ENCODE assay signal across 8 cellular contexts in genomic region chr5:58459276-58459859, GRCh38. TPM values are rescaled to one million over a fixed set of nuclear protein-coding genes. Genes with fewer than 3 reads are reported as not detected.
DNase-seq lines count a peak whose midpoint lies in the region; ATAC-seq and TF ChIP-seq lines count a peak whose summit lies in the region.

No MANE protein-coding gene starts in this region.

- peak; percentile 5 for DNase-seq in stimulated activated CD4-positive, alpha-beta T cell treated with anti-CD3 and anti-CD28 coated beads, Interleukin-4, amount 100 ng/mL, for 24 hours
- DNase-seq in stimulated activated CD4-positive, alpha-beta T cell treated with anti-CD3 and anti-CD28 coated beads, Interleukin-4, amount 100 ng/mL, for 1 hour, result no peak
- DNase-seq in MV-4-11 (lab: John Stamatoyannopoulos, UW) (peak; percentile 47), heart left ventricle (peak in 4 of 5 donors; percentile 33 to 76 (median 44)), posterior vena cava (ENCODE audit: low spot score) (peak; percentile 84), inferior parietal cortex (ENCODE audit: extremely low spot score) (no peak), NCI-H2196 (lab: John Stamatoyannopoulos, UW; ENCODE audit: unreplicated experiment) (no peak)
- DNase-seq in activated naive CD4-positive, alpha-beta T cell treated with anti-CD3 and anti-CD28 coated beads, Interleukin-2, amount 50 U/mL, for 72 hours (ENCODE audit: low spot score in 2 of 2), result peak in 1 of 2 donors; percentile 15

- no peaks in the 10 kb centered on the region for H3K9me3 Mint-ChIP-seq in activated naive CD4-positive, alpha-beta T cell treated with anti-CD3 and anti-CD28 coated beads, Interleukin-2, amount 50 U/mL, for 72 hours

- H3K4me1 ChIP-seq in heart left ventricle, result peaks cover 0 to 38% (median 17%) of the 10 kb centered on the region in 12 donors

- WGBS in heart left ventricle, 4 donors, result 0 to 1% (median 0%) methylated on average over 13 to 43 of the region's 43 CpGs

- no peaks in the 10 kb centered on the region for H3K9me3 ChIP-seq in heart left ventricle

- peak overlapping the region; percentile 85 to 96 for H3K27ac Mint-ChIP-seq in activated naive CD4-positive, alpha-beta T cell treated with anti-CD3 and anti-CD28 coated beads, Interleukin-2, amount 50 U/mL, for 72 hours

- peak in 1 of 2 donors; percentile 0 for ATAC-seq in activated naive CD4-positive, alpha-beta T cell treated with anti-CD3 and anti-CD28 coated beads, Interleukin-2, amount 50 U/mL, for 72 hours
- peak in 2 of 4 donors; percentile 9 to 33 for ATAC-seq in heart left ventricle

- H3K27ac ChIP-seq in heart left ventricle, result peak overlapping the region; percentile 93 to 99 (median 98)

- peaks cover 0 to 20% of the 10 kb centered on the region in 2 donors for H3K36me3 Mint-ChIP-seq in activated naive CD4-positive, alpha-beta T cell treated with anti-CD3 and anti-CD28 coated beads, Interleukin-2, amount 50 U/mL, for 72 hours

- H3K36me3 ChIP-seq in heart left ventricle, result peaks cover 0 to 44% (median 38%) of the 10 kb centered on the region in 9 donors

- H3K27me3 ChIP-seq in heart left ventricle, result no peaks in the 10 kb centered on the region

- peak overlapping the region; percentile 59 to 97 (median 85) for H3K4me3 ChIP-seq in heart left ventricle

- no peak for TF ChIP-seq POLR2A in heart left ventricle (IDR thresholded peaks at IDR 0.05)

- intact Hi-C loops in heart left ventricle (cut with DNase I), result loop anchor here in 9 of 10 donors (2.0 to 10.0 kb wide), 19 partner anchors 95 to 757 kb away; no protein-coding TSS in a partner anchor
- intact Hi-C loops in posterior vena cava (cut with DNase I), result no loop called here

- TF ChIP-seq CTCF in heart left ventricle (IDR thresholded peaks at IDR 0.05), result no peak

RNA-seq across cellular contexts. Expression of gene PLK2, which starts 0.5 kb away (rescaled TPM):
- total RNA-seq in activated naive CD4-positive, alpha-beta T cell treated with anti-CD3 and anti-CD28 coated beads, Interleukin-2, amount 50 U/mL, for 72 hours, result 10 to 100 TPM in 1 of 2 donors, 1 to 10 TPM in 1; 8.2 to 27.8 TPM
- 100 to 1,000 TPM in 7 of 9 donors, 10 to 100 TPM in 2; 78.3 to 169 (median 106) TPM for total RNA-seq in heart left ventricle
- polyA plus RNA-seq in heart left ventricle, result 10 to 100 TPM; 18.4 to 26.0 TPM
- 10 to 100 TPM; 23.8 to 28.0 TPM for total RNA-seq in posterior vena cava

RNA-seq across cellular contexts. Expression of gene GAPT, which starts 31.9 kb away (rescaled TPM):
- not detected for total RNA-seq in activated naive CD4-positive, alpha-beta T cell treated with anti-CD3 and anti-CD28 coated beads, Interleukin-2, amount 50 U/mL, for 72 hours
- total RNA-seq in heart left ventricle (1 to 10 TPM in 1 of 9 donors, under 1 TPM in 5, not detected in 3; 0.09 to 1.4 (median 0.65) TPM), posterior vena cava (1 to 10 TPM; 1.3 to 2.5 TPM)
- polyA plus RNA-seq in heart left ventricle, result under 1 TPM; 0.22 to 0.23 TPM

Comparison
In these comparisons a context has a peak if more than half of its experiments do, and no peak if none do; other contexts are left out.
1. DNase-seq: peak in stimulated activated CD4-positive, alpha-beta T cell treated with anti-CD3 and anti-CD28 coated beads, Interleukin-4, amount 100 ng/mL, for 24 hours (single experiment), MV-4-11 (single experiment), heart left ventricle (4 of 5) and posterior vena cava (single experiment); none in stimulated activated CD4-positive, alpha-beta T cell treated with anti-CD3 and anti-CD28 coated beads, Interleukin-4, amount 100 ng/mL, for 1 hour (single experiment), inferior parietal cortex (single experiment) and NCI-H2196 (single experiment).
2. intact Hi-C loops: an anchor here in heart left ventricle (2.0 to 10.0 kb wide); none called in posterior vena cava.